ENCODE assay signal across 25 cellular contexts in the genomic region with DNA sequence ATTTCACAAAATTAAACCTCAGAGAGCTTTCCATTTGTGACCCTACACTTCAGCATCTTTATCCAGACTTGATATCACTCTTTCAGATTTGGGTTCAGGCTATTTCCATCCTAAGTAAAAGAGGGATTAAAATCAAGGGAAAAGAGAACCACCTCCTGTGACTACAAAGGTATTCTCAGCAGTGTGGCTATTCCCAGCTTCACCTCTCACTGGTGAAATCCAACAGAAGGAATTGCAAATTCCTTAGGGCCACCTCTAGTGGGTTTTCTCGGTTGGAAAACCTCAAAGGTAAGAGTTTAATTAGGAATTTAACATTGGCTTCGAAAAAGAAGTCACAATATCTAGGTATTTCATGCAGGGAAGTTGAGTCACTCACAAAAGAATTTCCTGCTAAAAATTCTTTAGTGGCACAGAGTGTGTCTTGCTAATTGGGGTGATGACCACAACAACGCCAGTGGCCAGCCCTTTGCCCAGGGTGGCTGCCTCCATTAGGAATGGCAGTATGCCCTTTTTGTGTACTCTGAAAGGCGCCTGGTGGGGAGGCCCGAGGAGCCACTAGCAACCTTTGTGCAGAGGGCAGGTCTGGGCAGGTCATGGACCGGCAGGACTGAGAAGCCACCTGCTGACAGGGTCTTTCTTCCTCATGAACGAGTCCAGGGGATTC. TPM values are rescaled to one million over a fixed set of nuclear protein-coding genes. Genes with fewer than 3 reads are reported as not detected.
A peak's percentile ranks its signal among the peaks of the same experiment; 100 is the strongest.
DNase-seq lines count a peak whose midpoint lies in the region; ATAC-seq and TF ChIP-seq lines count a peak whose summit lies in the region.
"Had no signal": no experiment of that assay in that cellular context is flagged by ENCODE, and none has a peak within 500 bp of the region (broad histone marks: within the 10 kb centered on the region; RNA-seq: fewer than 3 reads in every experiment).

No MANE protein-coding gene starts in this region.

- H3K27ac Mint-ChIP-seq in mesothelial cell of epicardium: no peak overlapping the region
- H3K27ac Mint-ChIP-seq: activated CD4-positive, alpha-beta T cell treated with anti-CD3 and anti-CD28 coated beads, Interleukin-2, amount 10 ng/mL, durations not matched to agents 24 days and 14 days; activated naive CD8-positive, alpha-beta T cell; B cell; T-helper 1 cell treated with Interleukin-12 subunit alpha and Interleukin-12 subunit beta and Interleukin-4 antibody, amounts not matched to agents 30 μg/mL and 1 μg/mL, for 36 hours had no signal

- DNase-seq in NCI-H1417 (lab: John Stamatoyannopoulos, UW) (peak in 2 of 3 experiments; percentile 75 to 90), NCI-H1417 treated with DMSO at 0.1 percent for 48 hours (lab: John Stamatoyannopoulos, UW) (no peak), NCI-H146 treated with DMSO at 0.1 percent for 48 hours (lab: John Stamatoyannopoulos, UW; ENCODE audit: unreplicated experiment) (peak; percentile 97), foreskin keratinocyte (no peak), renal cortical epithelial cell (ENCODE audit: low read depth) (peak; percentile 67), NCI-H82 treated with DMSO at 0.1 percent for 48 hours (lab: John Stamatoyannopoulos, UW; ENCODE audit: unreplicated experiment) (no peak), mesothelial cell of epicardium (ENCODE audit: low spot score in 2 of 2, unreplicated experiment in 2 of 2) (no peak)
- DNase-seq: 8988T; activated CD4-positive, alpha-beta T cell treated with anti-CD3 and anti-CD28 coated beads, Interleukin-2, amount 10 ng/mL, durations not matched to agents 24 days and 14 days; COR-L47; effector memory CD8-positive, alpha-beta T cell; glutamatergic neuron; Karpas-422; NCI-H1092; NCI-H2107; NCI-H524 treated with DMSO at 0.1 percent for 48 hours; PC-3; stimulated activated CD4-positive, alpha-beta T cell treated with anti-CD3 and anti-CD28 coated beads, Interleukin-12 subunit alpha, Interleukin-12 subunit beta, amount 100 ng/mL, for 4 hours; upper lobe of left lung had no signal

- peaks cover 6% of the 10 kb centered on the region for H3K4me1 Mint-ChIP-seq in mesothelial cell of epicardium
- H3K4me1 Mint-ChIP-seq: activated CD4-positive, alpha-beta T cell treated with anti-CD3 and anti-CD28 coated beads, Interleukin-2, amount 10 ng/mL, durations not matched to agents 24 days and 14 days; B cell had no signal

- H3K9me3 Mint-ChIP-seq in mesothelial cell of epicardium: peaks cover 9% of the 10 kb centered on the region
- H3K9me3 Mint-ChIP-seq: effector memory CD8-positive, alpha-beta T cell; T-helper 1 cell treated with Interleukin-12 subunit alpha and Interleukin-12 subunit beta and Interleukin-4 antibody, amounts not matched to agents 30 μg/mL and 1 μg/mL, for 36 hours had no signal

- H3K27me3 Mint-ChIP-seq in mesothelial cell of epicardium (ENCODE audit: low read depth): no peaks in the 10 kb centered on the region
- H3K27me3 Mint-ChIP-seq: activated CD4-positive, alpha-beta T cell treated with anti-CD3 and anti-CD28 coated beads, Interleukin-2, amount 10 ng/mL, durations not matched to agents 24 days and 14 days; activated naive CD8-positive, alpha-beta T cell; B cell; effector memory CD8-positive, alpha-beta T cell had no signal

- no peak overlapping the region for H3K27ac ChIP-seq in foreskin keratinocyte
- H3K27ac ChIP-seq: right atrium auricular region, SJSA1, upper lobe of left lung had no signal

- peaks cover 8% of the 10 kb centered on the region for H3K36me3 Mint-ChIP-seq in mesothelial cell of epicardium

- no peaks in the 10 kb centered on the region for H3K27me3 ChIP-seq in foreskin keratinocyte
- H3K27me3 ChIP-seq: right atrium auricular region, SJSA1, upper lobe of left lung had no signal

- H3K4me1 ChIP-seq in foreskin keratinocyte: no peaks in the 10 kb centered on the region
- H3K4me1 ChIP-seq: right atrium auricular region, SJSA1, upper lobe of left lung had no signal

- ATAC-seq in foreskin keratinocyte (peak; percentile 48), HG02884 (IDR thresholded peaks at IDR 0.05; ENCODE audit: unreplicated experiment) (no peak)
- ATAC-seq: effector memory CD8-positive, alpha-beta T cell; PC-3 had no signal

- no peak overlapping the region for H3K4me3 Mint-ChIP-seq in mesothelial cell of epicardium
- H3K4me3 Mint-ChIP-seq: activated CD4-positive, alpha-beta T cell treated with anti-CD3 and anti-CD28 coated beads, Interleukin-2, amount 10 ng/mL, durations not matched to agents 24 days and 14 days; activated naive CD8-positive, alpha-beta T cell; B cell; effector memory CD8-positive, alpha-beta T cell; T-helper 1 cell treated with Interleukin-12 subunit alpha and Interleukin-12 subunit beta and Interleukin-4 antibody, amounts not matched to agents 30 μg/mL and 1 μg/mL, for 36 hours had no signal

- TF ChIP-seq CTCF in foreskin keratinocyte (conservative IDR thresholded peaks at IDR 0.05): no peak
- no peak for TF ChIP-seq CTCF in mesothelial cell of epicardium (IDR thresholded peaks at IDR 0.05; ENCODE audit: unreplicated experiment)

RNA-seq across cellular contexts. Expression of a gene that starts 52.2 kb away (rescaled TPM):
- total RNA-seq in foreskin keratinocyte (157 and 207 TPM in 2 replicates), renal cortical epithelial cell (19.6 and 30.1 TPM in 2 replicates), mesothelial cell of epicardium (70.1 to 75.7 TPM (median 73.5 TPM) in 3 replicates)
- 394 and 436 TPM in 2 replicates for polyA plus RNA-seq in foreskin keratinocyte

Comparison
In these comparisons a context has a peak if more than half of its experiments do, and no peak if none do; other contexts are left out.
1. DNase-seq: peak in NCI-H1417 (2 of 3), NCI-H146 treated with DMSO at 0.1 percent for 48 hours (single experiment) and renal cortical epithelial cell (single experiment); none in NCI-H1417 treated with DMSO at 0.1 percent for 48 hours (single experiment), foreskin keratinocyte (0 of 2), NCI-H82 treated with DMSO at 0.1 percent for 48 hours (single experiment) and mesothelial cell of epicardium (0 of 2).